Comparison of ENCODE assay signal across 33 cellular contexts in genomic region chr16:80296034-80296433, GRCh38.
DNase-seq lines count a peak whose midpoint lies in the region; ATAC-seq, FAIRE-seq and TF ChIP-seq lines count a peak whose summit lies in the region.
"Had no signal": no experiment of that assay in that cellular context is flagged by ENCODE, and none has a peak within 500 bp of the region (broad histone marks: within the 10 kb centered on the region; RNA-seq: fewer than 3 reads in every experiment).

No MANE protein-coding gene starts in this region.

- H3K4me1 ChIP-seq in HepG2 (ENCODE audit: insufficient read depth, low read length) (peaks cover 11% of the 10 kb centered on the region; the same call in 1 of the 2 replicates), right lobe of liver (no peaks in the 10 kb centered on the region), Caco-2 (peaks cover 45% of the 10 kb centered on the region), astrocyte (ENCODE audit: insufficient read depth, low read length) (peaks cover 29% of the 10 kb centered on the region)
- H3K4me1 ChIP-seq: BE2C had no signal

- H3K36me3 ChIP-seq in HepG2 (replicated peaks in 1 of 2; ENCODE audit: control insufficient read depth in 1 of 2, insufficient read depth in 2 of 2, low read length in 2 of 2) (no peaks in the 10 kb centered on the region), right lobe of liver (no peaks in the 10 kb centered on the region), Caco-2 (ENCODE audit: control insufficient read depth, insufficient read depth, low read length) (no peaks in the 10 kb centered on the region), astrocyte (ENCODE audit: insufficient read depth, low read length) (no peaks in the 10 kb centered on the region)
- H3K36me3 ChIP-seq: BE2C; BLaER1; BLaER1 treated with 17β-estradiol and CSF1 and Interleukin-3, amounts not matched to agents 10 nM and 100 nM had no signal

- H3K4me2 ChIP-seq in HepG2 (ENCODE audit: low read depth, low read length) (no peak overlapping the region), astrocyte (ENCODE audit: low read length) (no peak overlapping the region)
- H3K4me2 ChIP-seq: A549; BLaER1; BLaER1 treated with 17β-estradiol and CSF1 and Interleukin-3, amounts not matched to agents 10 nM and 100 nM had no signal

- no peak for DNase-seq in HepG2 (ENCODE audit: low spot score)
- no peak for DNase-seq in right lobe of liver
- no peak for DNase-seq in Caco-2
- no peak for DNase-seq in astrocyte (ENCODE audit: low read depth)
- DNase-seq in 8988T = no peak
- DNase-seq in NK-92 treated with Interleukin-12 subunit alpha and Interleukin-12 subunit beta, amount 100 ng/mL, for 24 hours (lab: John Stamatoyannopoulos, UW) = no peak
- DNase-seq: ACHN; AML-193; BE2C; C1 segment of cervical spinal cord; Calu3; CD4-positive, alpha-beta memory T cell; CD4-positive, alpha-beta T cell; CD4-positive, CD25-positive, alpha-beta regulatory T cell; CD8-positive, alpha-beta memory T cell; CD8-positive, alpha-beta T cell; COR-L47; DMS 273 treated with DMSO at 0.1 percent for 48 hours; DMS153; DMS53; DMS79; DMS79 treated with DMSO at 0.1 percent for 48 hours; DND-41; EL had no signal

- H3K27me3 ChIP-seq in HepG2 (ENCODE audit: control insufficient read depth in 1 of 2, insufficient read depth in 2 of 2, low read length in 2 of 2) (no peaks in the 10 kb centered on the region; a peak in 1 of 5 replicates), right lobe of liver (no peaks in the 10 kb centered on the region), Caco-2 (replicated peaks; ENCODE audit: control insufficient read depth, insufficient read depth, low read length) (no peaks in the 10 kb centered on the region), astrocyte (ENCODE audit: insufficient read depth, low read length) (no peaks in the 10 kb centered on the region)
- H3K27me3 ChIP-seq: BE2C; BLaER1; BLaER1 treated with 17β-estradiol and CSF1 and Interleukin-3, amounts not matched to agents 10 nM and 100 nM had no signal

- no TSS peak for BruUV-seq in HepG2 (replicated peaks; lab: Mats Ljungman, UMichigan)
- BruUV-seq in Caco-2 (replicated peaks; lab: Mats Ljungman, UMichigan) = no TSS peak

- 80% methylated on average over 7 of the region's 7 CpGs for WGBS in HepG2 (ENCODE audit: low lambda C conversion rate)
- WGBS in right lobe of liver (ENCODE audit: insufficient coverage, low coverage, low lambda C conversion rate, missing lambda C conversion rate) = 88% methylated on average over 7 of the region's 7 CpGs

- H2AFZ ChIP-seq in HepG2 (ENCODE audit: low read length) (no peak overlapping the region), astrocyte (ENCODE audit: low read depth, low read length) (no peak overlapping the region)

- H3K79me2 ChIP-seq in HepG2 (ENCODE audit: insufficient read depth, low read length) (no peaks in the 10 kb centered on the region), astrocyte (ENCODE audit: insufficient read depth, low read length) (no peaks in the 10 kb centered on the region)

- in situ Hi-C loops in HepG2 (cut with HindIII; ENCODE audit: extremely low pct_ligation_motif_present, low pct_unique_long_range_greater_than_20kb) = no loop called here

- POLR2A ChIA-PET in HepG2 (lab: Yijun Ruan, JAX) = no interaction called here
- POLR2A ChIA-PET in Caco-2 (lab: Charles Lee) = no interaction called here

- H3K9ac ChIP-seq in HepG2 (ENCODE audit: insufficient read depth, low read depth, low read length) (no peak overlapping the region), astrocyte (ENCODE audit: low read length) (no peak overlapping the region)
- H3K9ac ChIP-seq: BLaER1; BLaER1 treated with 17β-estradiol and CSF1 and Interleukin-3, amounts not matched to agents 10 nM and 100 nM had no signal

- CTCF ChIA-PET in HepG2 (lab: Yijun Ruan, JAX; ENCODE audit: low intra/inter-chr PET ratio, low total read pairs) (no interaction called here), Caco-2 (lab: Charles Lee) (no interaction called here)

- ATAC-seq in HepG2 = no peak
- no peak for ATAC-seq in right lobe of liver
- ATAC-seq: A549; CD8-positive, alpha-beta T cell had no signal

- no peak for TF ChIP-seq POLR2A in HepG2 (IDR thresholded peaks at IDR 0.05; ENCODE audit: insufficient read depth in 1 of 2, low read depth in 2 of 2, low read length in 2 of 2)
- no peak for TF ChIP-seq POLR2A in right lobe of liver (IDR thresholded peaks at IDR 0.05)

- no peaks in the 10 kb centered on the region for H3K27me3 Mint-ChIP-seq in Caco-2 (ENCODE audit: insufficient read depth, unreplicated experiment)
- no peaks in the 10 kb centered on the region for H3K27me3 Mint-ChIP-seq in astrocyte (ENCODE audit: low read depth, unreplicated experiment)

- no peak overlapping the region for H3K27ac ChIP-seq in HepG2 (ENCODE audit: extremely low read length, insufficient read depth, low read length)
- no peak overlapping the region for H3K27ac ChIP-seq in right lobe of liver
- H3K27ac ChIP-seq in astrocyte (ENCODE audit: low read depth, low read length) = no peak overlapping the region
- H3K27ac ChIP-seq: 22Rv1; A549; BLaER1; BLaER1 treated with 17β-estradiol and CSF1 and Interleukin-3, amounts not matched to agents 10 nM and 100 nM; C4-2B had no signal

- H3K9me3 Mint-ChIP-seq in Caco-2 (ENCODE audit: unreplicated experiment) = no peaks in the 10 kb centered on the region
- peaks cover 12% of the 10 kb centered on the region for H3K9me3 Mint-ChIP-seq in astrocyte (ENCODE audit: unreplicated experiment)
- H3K9me3 Mint-ChIP-seq: CD4-positive, alpha-beta T cell; CD8-positive, alpha-beta T cell had no signal

- no peaks in the 10 kb centered on the region for H3K9me3 ChIP-seq in HepG2 (ENCODE audit: low read length)
- no peaks in the 10 kb centered on the region for H3K9me3 ChIP-seq in right lobe of liver
- H3K9me3 ChIP-seq in Caco-2 = no peaks in the 10 kb centered on the region
- H3K9me3 ChIP-seq in astrocyte (ENCODE audit: insufficient read depth, low read depth, low read length) = no peaks in the 10 kb centered on the region
- H3K9me3 ChIP-seq: A549, BE2C, BLaER1 had no signal

- TF ChIP-seq EP300 in HepG2 (IDR thresholded peaks at IDR 0.05; ENCODE audit: low read depth in 2 of 2, low read length in 2 of 2) = no peak
- no peak for TF ChIP-seq EP300 in HepG2 (CRISPR knock-in tag; IDR thresholded peaks at IDR 0.05; ENCODE audit: borderline replicate concordance)

- peaks cover 34% of the 10 kb centered on the region for H3K4me1 Mint-ChIP-seq in Caco-2 (ENCODE audit: low read depth, unreplicated experiment)
- H3K4me1 Mint-ChIP-seq in astrocyte (ENCODE audit: low read depth, unreplicated experiment) = peaks cover 34% of the 10 kb centered on the region
- H3K4me1 Mint-ChIP-seq: B cell; CD14-positive monocyte; CD4-positive, alpha-beta memory T cell; CD4-positive, CD25-positive, alpha-beta regulatory T cell; CD8-positive, alpha-beta memory T cell had no signal

- H3K36me3 Mint-ChIP-seq in Caco-2 (ENCODE audit: insufficient read depth, unreplicated experiment) (no peaks in the 10 kb centered on the region), astrocyte (ENCODE audit: low read depth, unreplicated experiment) (no peaks in the 10 kb centered on the region)
- H3K36me3 Mint-ChIP-seq: CD14-positive monocyte; CD4-positive, alpha-beta memory T cell; CD4-positive, CD25-positive, alpha-beta regulatory T cell; CD8-positive, alpha-beta memory T cell; CD8-positive, alpha-beta T cell had no signal

- H3K4me3 ChIP-seq in HepG2 (replicated peaks in 1 of 3; ENCODE audit: insufficient read depth in 1 of 3, low read depth in 2 of 3, low read length in 3 of 3) (no peak overlapping the region), right lobe of liver (no peak overlapping the region), Caco-2 (ENCODE audit: low read depth, low read length) (no peak overlapping the region), astrocyte (ENCODE audit: insufficient read depth, low read depth, low read length) (no peak overlapping the region)
- H3K4me3 ChIP-seq: A549; BLaER1; BLaER1 treated with 17β-estradiol and CSF1 and Interleukin-3, amounts not matched to agents 10 nM and 100 nM had no signal

- intact Hi-C loops in HepG2 (cut with micrococcal nuclease; ENCODE audit: unreplicated experiment) (no loop called here), right lobe of liver (cut with DNase I) (no loop called here), Caco-2 (cut with micrococcal nuclease; ENCODE audit: unreplicated experiment) (no loop called here)

- TF ChIP-seq CTCF in HepG2 (CRISPR knock-in tag; IDR thresholded peaks at IDR 0.05) = no peak
- no peak for TF ChIP-seq CTCF in right lobe of liver (IDR thresholded peaks at IDR 0.05)
- TF ChIP-seq CTCF in Caco-2 (IDR thresholded peaks at IDR 0.05; ENCODE audit: insufficient read depth in 1 of 2, low read depth in 1 of 2, low read length in 1 of 2, severe bottlenecking in 1 of 2, unreplicated experiment in 1 of 2) = no peak
- TF ChIP-seq CTCF in astrocyte (IDR thresholded peaks at IDR 0.05; ENCODE audit: insufficient read depth, low read depth, low read length) = no peak

- FAIRE-seq in HepG2 (lab: Jason Lieb, UNC) (no peak), astrocyte (lab: Jason Lieb, UNC) (peak; percentile 49)
- FAIRE-seq: A204.1, A549, D721Med had no signal

- peak overlapping the region; percentile 1 for H3K27ac Mint-ChIP-seq in Caco-2 (ENCODE audit: unreplicated experiment)
- H3K27ac Mint-ChIP-seq in astrocyte (ENCODE audit: unreplicated experiment) = peak overlapping the region; percentile 34
- H3K27ac Mint-ChIP-seq: B cell; CD4-positive, alpha-beta memory T cell; CD4-positive, alpha-beta T cell; CD4-positive, CD25-positive, alpha-beta regulatory T cell; CD8-positive, alpha-beta memory T cell; CD8-positive, alpha-beta T cell had no signal

- H4K20me1 ChIP-seq in HepG2 (ENCODE audit: insufficient read depth, low read length) (no peaks in the 10 kb centered on the region), astrocyte (ENCODE audit: insufficient read depth, low read length) (no peaks in the 10 kb centered on the region)
- H4K20me1 ChIP-seq: BLaER1; BLaER1 treated with 17β-estradiol and CSF1 and Interleukin-3, amounts not matched to agents 10 nM and 100 nM had no signal

- H3K4me3 Mint-ChIP-seq in Caco-2 (ENCODE audit: unreplicated experiment) = no peak overlapping the region
- H3K4me3 Mint-ChIP-seq in astrocyte (ENCODE audit: unreplicated experiment) = no peak overlapping the region
- H3K4me3 Mint-ChIP-seq: B cell; CD14-positive monocyte; CD4-positive, alpha-beta memory T cell; CD4-positive, alpha-beta T cell; CD4-positive, CD25-positive, alpha-beta regulatory T cell; CD8-positive, alpha-beta memory T cell; CD8-positive, alpha-beta T cell had no signal

- TF ChIP-seq RAD21 in HepG2 (CRISPR knock-in tag; IDR thresholded peaks at IDR 0.05) = no peak

TF ChIP-seq in HepG2, 621 proteins besides CTCF, POLR2A, EP300 and RAD21 (continues in another document):
- TF ChIP-seq E2F2 (CRISPR knock-in tag; IDR thresholded peaks at IDR 0.05; ENCODE audit: borderline replicate concordance) = no peak
